In genomic region chr11:66981976-66982578, GRCh38 we compare ENCODE assay signal across 8 cellular contexts. TPM values are rescaled to one million over a fixed set of nuclear protein-coding genes. Genes with fewer than 3 reads are reported as not detected.
A peak's percentile ranks its signal among the peaks of the same experiment; 100 is the strongest.
DNase-seq lines count a peak whose midpoint lies in the region; ATAC-seq and TF ChIP-seq lines count a peak whose summit lies in the region.

No MANE protein-coding gene starts in this region.

- peaks cover 13 to 46% (median 17%) of the 10 kb centered on the region in 3 donors for H3K4me1 ChIP-seq in esophagus squamous epithelium

- ATAC-seq in HG02973 (IDR thresholded peaks at IDR 0.05; ENCODE audit: unreplicated experiment) (no peak), GM18861 (IDR thresholded peaks at IDR 0.05; ENCODE audit: unreplicated experiment) (no peak)

- no peak for TF ChIP-seq CTCF in esophagus squamous epithelium (IDR thresholded peaks at IDR 0.05)

- H3K27ac ChIP-seq in esophagus squamous epithelium, result peak overlapping the region in 1 of 4 donors; percentile 44

- DNase-seq in Daoy (ENCODE audit: low read depth) (peak; percentile 94), MV-4-11 (lab: John Stamatoyannopoulos, UW) (peak; percentile 94), SHP77 (lab: John Stamatoyannopoulos, UW) (peak; percentile 74 to 84), esophagus squamous epithelium (lab: John Stamatoyannopoulos, UW) (peak; percentile 7), pons (ENCODE audit: low spot score) (peak; percentile 56), ecto neural progenitor cell (ENCODE audit: low spot score) (no peak)

- H3K9me3 ChIP-seq in esophagus squamous epithelium, result peaks cover 0 to 6% (median 0%) of the 10 kb centered on the region in 3 donors

- no peak for TF ChIP-seq POLR2A in esophagus squamous epithelium (IDR thresholded peaks at IDR 0.05)

- H3K4me3 ChIP-seq in esophagus squamous epithelium, result no peak overlapping the region

- WGBS in esophagus squamous epithelium, 2 donors, result 12 to 15% methylated on average over 9 of the region's 9 CpGs

- H3K27me3 ChIP-seq in esophagus squamous epithelium, result no peaks in the 10 kb centered on the region

- intact Hi-C loops in esophagus squamous epithelium (cut with DNase I), result no loop called here

- H3K36me3 ChIP-seq in esophagus squamous epithelium, result no peaks in the 10 kb centered on the region

RNA-seq across cellular contexts. Expression of gene C11orf86, which starts 7.0 kb away (rescaled TPM):
- total RNA-seq in Daoy (2014; rRNA removed; shearing (Covaris generic)), result not detected in 2 replicates
- total RNA-seq in esophagus squamous epithelium, result not detected

RNA-seq across cellular contexts. Expression of gene PC, which starts 23.9 kb away (rescaled TPM):
- 15.2 and 28.4 TPM in 2 replicates for total RNA-seq in Daoy (2014; rRNA removed; shearing (Covaris generic))
- 10 to 100 TPM; 13.5 to 43.0 (median 27.5) TPM for total RNA-seq in esophagus squamous epithelium

RNA-seq across cellular contexts. Expression of gene SYT12, which starts 40.9 kb away (rescaled TPM):
- total RNA-seq in Daoy (2014; rRNA removed; shearing (Covaris generic)), result 0.15 and 1.1 TPM in 2 replicates
- 1 to 10 TPM in 2 of 4 donors, under 1 TPM in 2; 0.76 to 1.7 (median 0.99) TPM for total RNA-seq in esophagus squamous epithelium
